ENCODE assay signal across 16 cellular contexts in genomic region chr6:120303527-120303926, GRCh38.
"Had no signal": no experiment of that assay in that cellular context is flagged by ENCODE, and none has a peak within 500 bp of the region (broad histone marks: within the 10 kb centered on the region; RNA-seq: fewer than 3 reads in every experiment).

No MANE protein-coding gene starts in this region.

- H3K36me3 Mint-ChIP-seq: activated CD8-positive, alpha-beta memory T cell treated with anti-CD3 and anti-CD28 coated beads, Interleukin-2, amount 10 ng/mL, durations not matched to agents 7 days and 5 days; activated naive CD8-positive, alpha-beta T cell treated with anti-CD3 and anti-CD28 coated beads, Interleukin-2, amount 10 ng/mL, durations not matched to agents 7 days and 5 days had no signal

- H3K27me3 Mint-ChIP-seq: activated CD8-positive, alpha-beta memory T cell treated with anti-CD3 and anti-CD28 coated beads, Interleukin-2, amount 10 ng/mL, durations not matched to agents 7 days and 5 days; activated naive CD8-positive, alpha-beta T cell treated with anti-CD3 and anti-CD28 coated beads, Interleukin-2, amount 10 ng/mL, durations not matched to agents 7 days and 5 days; activated T-cell treated with anti-CD3 and anti-CD28 coated beads, Interleukin-2, amount 50 U/mL, for 24 hours; effector memory CD8-positive, alpha-beta T cell had no signal

- H3K9me3 Mint-ChIP-seq: activated naive CD8-positive, alpha-beta T cell treated with anti-CD3 and anti-CD28 coated beads, Interleukin-2, amount 10 ng/mL, durations not matched to agents 7 days and 5 days; activated T-cell treated with anti-CD3 and anti-CD28 coated beads, Interleukin-2, amount 50 U/mL, for 24 hours; activated T-helper 2 cell treated with anti-CD3 and anti-CD28 coated beads, Interferon-gamma antibody, Interleukin-2, Interleukin-4, amounts not matched to agents 10 μg/mL and 5 μg/mL and 100 μg/mL, durations not matched to agents 14 hours and 24 hours and 36 hours had no signal

- H3K4me1 Mint-ChIP-seq: activated CD8-positive, alpha-beta memory T cell treated with anti-CD3 and anti-CD28 coated beads, Interleukin-2, amount 10 ng/mL, durations not matched to agents 7 days and 5 days; activated naive CD8-positive, alpha-beta T cell treated with anti-CD3 and anti-CD28 coated beads, Interleukin-2, amount 10 ng/mL, durations not matched to agents 7 days and 5 days had no signal

- H3K27ac Mint-ChIP-seq: activated CD8-positive, alpha-beta memory T cell treated with anti-CD3 and anti-CD28 coated beads, Interleukin-2, amount 10 ng/mL, durations not matched to agents 7 days and 5 days; activated naive CD8-positive, alpha-beta T cell treated with anti-CD3 and anti-CD28 coated beads, Interleukin-2, amount 10 ng/mL, durations not matched to agents 7 days and 5 days; activated T-cell treated with anti-CD3 and anti-CD28 coated beads, Interleukin-2, amount 50 U/mL, for 24 hours; activated T-helper 2 cell treated with anti-CD3 and anti-CD28 coated beads, Interferon-gamma antibody, Interleukin-2, Interleukin-4, amounts not matched to agents 10 μg/mL and 5 μg/mL and 100 μg/mL, durations not matched to agents 14 hours and 24 hours and 36 hours; effector memory CD8-positive, alpha-beta T cell had no signal

- ATAC-seq: activated CD8-positive, alpha-beta memory T cell treated with anti-CD3 and anti-CD28 coated beads, Interleukin-2, amount 10 ng/mL, durations not matched to agents 7 days and 5 days; effector memory CD8-positive, alpha-beta T cell; heart right ventricle; left lung had no signal

- DNase-seq: activated CD4-positive, alpha-beta T cell treated with anti-CD3 and anti-CD28 coated beads, Interleukin-2, amount 50 U/mL, for 48 hours; activated CD8-positive, alpha-beta memory T cell treated with anti-CD3 and anti-CD28 coated beads, Interleukin-2, amount 10 ng/mL, durations not matched to agents 7 days and 5 days; activated naive CD4-positive, alpha-beta T cell treated with Interleukin-2 at 50 U/mL for 16 hours; activated naive CD8-positive, alpha-beta T cell treated with anti-CD3 and anti-CD28 coated beads, Interleukin-2, amount 10 ng/mL, durations not matched to agents 7 days and 5 days; activated T-cell treated with anti-CD3 and anti-CD28 coated beads, Interleukin-2, amount 50 U/mL, for 24 hours; amygdala; effector memory CD8-positive, alpha-beta T cell; esophagus squamous epithelium; heart right ventricle; left lung; mammary epithelial cell; occipital lobe; retina; stimulated activated naive CD4-positive, alpha-beta T cell; thyroid gland had no signal

- H3K4me3 Mint-ChIP-seq: activated CD8-positive, alpha-beta memory T cell treated with anti-CD3 and anti-CD28 coated beads, Interleukin-2, amount 10 ng/mL, durations not matched to agents 7 days and 5 days; activated naive CD8-positive, alpha-beta T cell treated with anti-CD3 and anti-CD28 coated beads, Interleukin-2, amount 10 ng/mL, durations not matched to agents 7 days and 5 days; activated T-cell treated with anti-CD3 and anti-CD28 coated beads, Interleukin-2, amount 50 U/mL, for 24 hours; effector memory CD8-positive, alpha-beta T cell had no signal
